Comparison of ENCODE assay signal across 8 cellular contexts in the genomic region with DNA sequence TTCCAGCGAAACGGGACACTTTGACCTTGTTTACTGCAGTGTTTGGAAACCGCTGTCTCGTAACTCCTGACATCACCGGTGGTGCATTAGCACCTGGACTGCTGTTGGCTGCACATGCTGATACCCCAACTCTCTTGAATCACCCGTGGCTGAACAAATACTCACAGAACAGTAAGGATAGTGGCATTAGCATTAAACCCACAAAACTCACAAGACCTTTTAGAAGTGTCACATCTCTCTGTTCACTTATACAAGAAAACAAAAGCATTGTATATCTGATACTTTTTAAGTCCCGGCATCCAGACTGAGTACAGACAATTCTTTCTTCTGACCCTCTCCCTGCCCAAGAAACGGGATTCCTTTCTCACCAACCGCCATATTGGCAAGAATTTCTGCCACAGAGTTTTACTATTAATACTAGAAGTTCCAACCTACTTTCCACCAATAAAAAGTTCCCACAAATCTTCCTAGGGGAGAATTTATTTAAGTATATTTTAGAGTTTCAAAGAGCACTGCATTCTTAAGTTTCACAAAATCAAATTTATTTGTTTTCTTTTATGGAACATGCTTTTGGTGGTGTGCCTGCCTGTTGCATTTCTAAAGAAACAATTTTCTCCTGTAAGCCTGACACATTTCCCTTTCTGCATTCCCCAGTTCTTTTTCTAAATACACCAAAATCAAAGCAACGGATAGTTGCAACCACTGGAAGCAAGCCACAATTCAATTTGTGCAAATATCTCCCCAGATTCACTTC.
A peak's percentile ranks its signal among the peaks of the same experiment; 100 is the strongest.
DNase-seq lines count a peak whose midpoint lies in the region; ATAC-seq and TF ChIP-seq lines count a peak whose summit lies in the region.

No MANE protein-coding gene starts in this region.

- peaks cover 70% of the 10 kb centered on the region for H3K36me3 ChIP-seq in DOHH2 (ENCODE audit: control insufficient read depth, low read length)
- no peaks in the 10 kb centered on the region for H3K36me3 ChIP-seq in PC-3 (ENCODE audit: low read depth, low read length)
- no peaks in the 10 kb centered on the region for H3K36me3 ChIP-seq in neuron (ENCODE audit: insufficient read depth, low read length)

- DNase-seq in PC-3 (peak; percentile 74), NK-92 (lab: John Stamatoyannopoulos, UW; ENCODE audit: unreplicated experiment) (no peak), AML-193 (lab: John Stamatoyannopoulos, UW) (no peak), nucleus accumbens (lab: John Stamatoyannopoulos, UW) (no peak)
- DNase-seq in effector memory CD8-positive, alpha-beta T cell: peak; percentile 48 to 63 (median 61)

- H3K4me3 Mint-ChIP-seq in effector memory CD8-positive, alpha-beta T cell: peak overlapping the region; percentile 87 to 92

- no peaks in the 10 kb centered on the region for H3K27me3 ChIP-seq in DOHH2 (ENCODE audit: control insufficient read depth, low read length)
- H3K27me3 ChIP-seq in PC-3 (ENCODE audit: low read length): no peaks in the 10 kb centered on the region
- no peaks in the 10 kb centered on the region for H3K27me3 ChIP-seq in neuron (ENCODE audit: insufficient read depth, low read length)

- peaks cover 6% of the 10 kb centered on the region; the same call in 1 of the 2 replicates for H3F3A ChIP-seq in DOHH2 (ENCODE audit: control insufficient read depth, insufficient read depth)
- no peaks in the 10 kb centered on the region for H3F3A ChIP-seq in PC-3 (ENCODE audit: low read length, unreplicated experiment)

- CTCF ChIA-PET in PC-3 (lab: Charles Lee): interaction anchor here (0.6 to 1.9 kb wide), 2 partner anchors 18 to 46 kb away, joined by 3 to 12 read pairs; no protein-coding TSS in a partner anchor

- H3K4me3 ChIP-seq in DOHH2 (ENCODE audit: low read length) (peak overlapping the region; percentile 62), PC-3 (ENCODE audit: low read length) (peak overlapping the region; percentile 80), neuron (ENCODE audit: low read length) (peak overlapping the region; percentile 31)

- H2AFZ ChIP-seq in PC-3 (ENCODE audit: low read length) (no peak overlapping the region), neuron (ENCODE audit: low read depth, low read length) (peak overlapping the region; percentile 31)

- H3K4me1 ChIP-seq in DOHH2 (ENCODE audit: control insufficient read depth, low read length): peaks cover 54% of the 10 kb centered on the region
- H3K4me1 ChIP-seq in PC-3 (ENCODE audit: insufficient read depth, low read length): peaks cover 65% of the 10 kb centered on the region
- peaks cover 57% of the 10 kb centered on the region for H3K4me1 ChIP-seq in neuron (ENCODE audit: insufficient read depth, low read length)

- ATAC-seq in PC-3 (peak; percentile 37), HG02610 (IDR thresholded peaks at IDR 0.05; ENCODE audit: unreplicated experiment) (no peak)
- ATAC-seq in effector memory CD8-positive, alpha-beta T cell (replicated peaks): peak; percentile 57

- peak overlapping the region; percentile 98 to 99 for H3K27ac Mint-ChIP-seq in effector memory CD8-positive, alpha-beta T cell

- TF ChIP-seq CTCF in DOHH2 (IDR thresholded peaks at IDR 0.05; ENCODE audit: low read depth, low read length, poor library complexity, severe bottlenecking) (no peak), PC-3 (conservative IDR thresholded peaks at IDR 0.05; ENCODE audit: low read depth, low read length) (no peak)

- no peaks in the 10 kb centered on the region for H3K9me3 Mint-ChIP-seq in effector memory CD8-positive, alpha-beta T cell

- BruUV-seq in PC-3 (replicated peaks; lab: Mats Ljungman, UMichigan): no TSS peak

- H3K9ac ChIP-seq in PC-3 (ENCODE audit: low read length): peak overlapping the region; percentile 86

- H3K79me2 ChIP-seq in DOHH2 (ENCODE audit: control insufficient read depth, low read length) (peaks cover 89% of the 10 kb centered on the region), PC-3 (ENCODE audit: low read length) (peaks cover 84% of the 10 kb centered on the region)

- H3K27ac ChIP-seq in DOHH2 (ENCODE audit: low read depth, low read length) (peak overlapping the region; percentile 41), PC-3 (ENCODE audit: low read length) (peak overlapping the region; percentile 87)

- H3K9me2 ChIP-seq in DOHH2 (replicated peaks; ENCODE audit: control insufficient read depth, low read length): no peaks in the 10 kb centered on the region
- H3K9me2 ChIP-seq in PC-3 (replicated peaks; ENCODE audit: low read length): no peaks in the 10 kb centered on the region

- intact Hi-C loops in PC-3 (cut with micrococcal nuclease): no loop called here

- peaks cover 92% of the 10 kb centered on the region for H3K36me3 Mint-ChIP-seq in effector memory CD8-positive, alpha-beta T cell (ENCODE audit: insufficient read depth)

- H3K27me3 Mint-ChIP-seq in effector memory CD8-positive, alpha-beta T cell: no peaks in the 10 kb centered on the region

- H3K4me1 Mint-ChIP-seq in effector memory CD8-positive, alpha-beta T cell (ENCODE audit: low read depth in 2 of 2): peaks cover 71 to 92% of the 10 kb centered on the region in 2 donors

- no peaks in the 10 kb centered on the region for H3K9me3 ChIP-seq in DOHH2 (ENCODE audit: control insufficient read depth, insufficient read depth, low read length)
- no peaks in the 10 kb centered on the region for H3K9me3 ChIP-seq in PC-3 (ENCODE audit: low read length)
- H3K9me3 ChIP-seq in neuron (ENCODE audit: low read length): no peaks in the 10 kb centered on the region

- POLR2A ChIA-PET in PC-3 (lab: Charles Lee; ENCODE audit: unreplicated experiment): interaction anchor here (0.7 to 1.2 kb wide), 3 partner anchors 14 to 38 kb away, joined by 3 to 10 read pairs (median 4); no protein-coding TSS in a partner anchor

- H3K4me2 ChIP-seq in DOHH2 (ENCODE audit: low read length): peak overlapping the region; percentile 71
- H3K4me2 ChIP-seq in PC-3 (ENCODE audit: low read length): peak overlapping the region; percentile 83

- H4K20me1 ChIP-seq in DOHH2 (ENCODE audit: control insufficient read depth, insufficient read depth, low read depth, low read length) (no peaks in the 10 kb centered on the region), PC-3 (ENCODE audit: low read length) (0 out of 2 replicates have a peak, but pooled peaks cover 4% of the 10 kb centered on the region)

Comparison
In these comparisons a context has a peak if more than half of its experiments do, and no peak if none do; other contexts are left out.
1. DNase-seq: peak in PC-3 (single experiment) and effector memory CD8-positive, alpha-beta T cell (3 of 3); none in NK-92 (single experiment), AML-193 (0 of 2) and nucleus accumbens (0 of 56).
2. Peak in every context shown above with its lines, with median percentiles within 50 percentile points of each other: H3K4me3 ChIP-seq.